In the genomic region with DNA sequence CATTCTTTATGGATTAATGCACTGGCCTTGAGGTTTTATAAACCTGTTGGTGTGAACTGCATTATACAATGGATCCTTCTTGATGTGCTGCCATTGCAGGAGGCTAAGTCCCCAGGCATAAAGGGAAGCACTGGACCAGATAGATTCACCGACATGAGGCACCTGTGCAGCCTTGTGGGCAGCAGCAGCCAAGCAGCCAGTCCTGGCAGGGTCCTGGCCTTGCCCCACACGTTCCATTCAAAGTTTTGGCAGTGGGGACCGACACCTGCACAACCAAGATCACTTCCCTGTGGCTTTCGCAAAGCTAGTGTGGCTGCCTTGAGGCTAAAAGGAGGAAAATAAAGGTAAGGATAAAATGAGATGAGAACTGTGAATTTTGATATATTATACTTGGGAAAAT, we compare ENCODE assay signal across 14 cellular contexts. TPM values are rescaled to one million over a fixed set of nuclear protein-coding genes. Genes with fewer than 3 reads are reported as not detected.
DNase-seq lines count a peak whose midpoint lies in the region; ATAC-seq and TF ChIP-seq lines count a peak whose summit lies in the region.
"Had no signal": no experiment of that assay in that cellular context is flagged by ENCODE, and none has a peak within 500 bp of the region (broad histone marks: within the 10 kb centered on the region; RNA-seq: fewer than 3 reads in every experiment).

No MANE protein-coding gene starts in this region.

- H4K8ac ChIP-seq in mesenchymal stem cell (ENCODE audit: low read length) = peak overlapping the region; percentile 36

- H2BK5ac ChIP-seq in mesenchymal stem cell (ENCODE audit: low read depth, low read length, poor library complexity, severe bottlenecking) = no peak overlapping the region

- peak overlapping the region; percentile 15 to 23 for H2BK12ac ChIP-seq in mesenchymal stem cell (ENCODE audit: low read length in 2 of 2)

- H3K27me3 Mint-ChIP-seq in GM23338 (ENCODE audit: insufficient read depth, low read depth, poor library complexity) = peaks cover 8% of the 10 kb centered on the region
- H3K27me3 Mint-ChIP-seq: CD4-positive, alpha-beta memory T cell had no signal

- H3K79me1 ChIP-seq in mesenchymal stem cell (replicated peaks; ENCODE audit: low read length, poor library complexity, severe bottlenecking) = no peaks in the 10 kb centered on the region

- H3K23ac ChIP-seq in mesenchymal stem cell (ENCODE audit: low read length in 2 of 2) = no peak overlapping the region

- no peak overlapping the region for H4K91ac ChIP-seq in mesenchymal stem cell (ENCODE audit: low read length)

- H2BK120ac ChIP-seq in mesenchymal stem cell (ENCODE audit: low read depth, low read length) = no peak overlapping the region

- no peak overlapping the region for H3K27ac ChIP-seq in GM23338 (ENCODE audit: low read depth)
- H3K27ac ChIP-seq in VCaP = peak overlapping the region; percentile 85; the same call in 1 of the 2 replicates
- no peak overlapping the region for H3K27ac ChIP-seq in mesenchymal stem cell (ENCODE audit: low read length, poor library complexity, severe bottlenecking)
- H3K27ac ChIP-seq: C4-2B had no signal

- no peaks in the 10 kb centered on the region for H3K36me3 Mint-ChIP-seq in GM23338 (ENCODE audit: low read depth)

- no peak overlapping the region for H3K14ac ChIP-seq in mesenchymal stem cell (ENCODE audit: low read length in 2 of 2)

- H3K9me2 ChIP-seq in GM23338 (ENCODE audit: insufficient read depth) = no peaks in the 10 kb centered on the region

- 92% methylated on average over 4 of the region's 4 CpGs for WGBS in mesenchymal stem cell

- H2AFZ ChIP-seq in GM23338 = 0 out of 2 replicates have a peak overlapping the region, but pooled peaks have one; percentile 5
- no peak overlapping the region for H2AFZ ChIP-seq in mesenchymal stem cell (ENCODE audit: low read depth, low read length)

- DNase-seq in GM23338 (ENCODE audit: low spot score) (no peak), mesenchymal stem cell (no peak), NCI-H82 treated with DMSO at 0.1 percent for 48 hours (lab: John Stamatoyannopoulos, UW; ENCODE audit: unreplicated experiment) (no peak)
- DNase-seq in activated CD4-positive, alpha-beta T cell treated with anti-CD3 and anti-CD28 coated beads, Interleukin-2, amount 50 U/mL, for 48 hours = no peak
- DNase-seq: ACHN; CD4-positive, alpha-beta memory T cell; DMS79 treated with DMSO at 0.1 percent for 48 hours; H9 had no signal

- no peaks in the 10 kb centered on the region for H3K9me3 Mint-ChIP-seq in GM23338
- H3K9me3 Mint-ChIP-seq: CD4-positive, alpha-beta memory T cell; H9 had no signal

- ATAC-seq in GM23338 (no peak), HG02840 (IDR thresholded peaks at IDR 0.05; ENCODE audit: low FRiP score, unreplicated experiment) (no peak)
- ATAC-seq: GM12878 had no signal

- H3K4me1 Mint-ChIP-seq in GM23338 = peaks cover 3% of the 10 kb centered on the region; the same call in 2 of the 3 replicates

- H3K4me2 ChIP-seq in GM23338 (no peak overlapping the region), mesenchymal stem cell (ENCODE audit: low read length, poor library complexity, severe bottlenecking) (no peak overlapping the region)

- TF ChIP-seq CTCF in GM23338 (conservative IDR thresholded peaks at IDR 0.05; ENCODE audit: low read depth in 2 of 2) (no peak), VCaP (conservative IDR thresholded peaks at IDR 0.05) (no peak)

- no peaks in the 10 kb centered on the region for H3F3A ChIP-seq in GM23338 (replicated peaks; ENCODE audit: low read depth)

- H2AK5ac ChIP-seq in mesenchymal stem cell (ENCODE audit: low read length, severe bottlenecking) = no peak overlapping the region

- peak overlapping the region; percentile 44 to 63 for H3K18ac ChIP-seq in mesenchymal stem cell (ENCODE audit: low read depth in 1 of 2, low read length in 2 of 2)

- H3K36me3 ChIP-seq in GM23338 (ENCODE audit: insufficient read depth) (no peaks in the 10 kb centered on the region), mesenchymal stem cell (ENCODE audit: control insufficient read depth in 1 of 2, insufficient read depth in 2 of 2, low read depth in 1 of 2, low read length in 2 of 2) (no peaks in the 10 kb centered on the region)

- H2BK15ac ChIP-seq in mesenchymal stem cell (ENCODE audit: low read depth, poor library complexity, severe bottlenecking) = no peak overlapping the region

- H3K27me3 ChIP-seq in GM23338 (ENCODE audit: insufficient read depth) = no peaks in the 10 kb centered on the region
- H3K27me3 ChIP-seq in mesenchymal stem cell (ENCODE audit: control insufficient read depth in 1 of 2, insufficient read depth in 1 of 2, low read length in 2 of 2) = no peaks in the 10 kb centered on the region

- H3K4me3 ChIP-seq in GM23338 (no peak overlapping the region), mesenchymal stem cell (ENCODE audit: insufficient read depth in 1 of 2, low read depth in 1 of 2, low read length in 2 of 2) (no peak overlapping the region)
- H3K4me3 ChIP-seq: GM12878 had no signal

- no peaks in the 10 kb centered on the region for H4K20me1 ChIP-seq in GM23338 (replicated peaks; ENCODE audit: insufficient read depth)

- no peak overlapping the region for H3K4ac ChIP-seq in mesenchymal stem cell (ENCODE audit: low read depth in 1 of 2, low read length in 2 of 2)

- H3K4me1 ChIP-seq in GM23338 (ENCODE audit: insufficient read depth) (no peaks in the 10 kb centered on the region), mesenchymal stem cell (ENCODE audit: control insufficient read depth, insufficient read depth, low read depth, low read length) (peaks cover 1% of the 10 kb centered on the region)

- H3K79me2 ChIP-seq in GM23338 (replicated peaks; ENCODE audit: insufficient read depth) = no peaks in the 10 kb centered on the region

- no peak overlapping the region for H3K9ac ChIP-seq in mesenchymal stem cell (ENCODE audit: low read length)

- H3K27ac Mint-ChIP-seq in GM23338 = no peak overlapping the region

- no peaks in the 10 kb centered on the region for H3K9me3 ChIP-seq in mesenchymal stem cell (ENCODE audit: control insufficient read depth, low read length)

- no peak overlapping the region for H3K4me3 Mint-ChIP-seq in GM23338
- H3K4me3 Mint-ChIP-seq: CD4-positive, alpha-beta memory T cell; H9 had no signal

TF ChIP-seq in GM23338, 12 proteins besides CTCF, POLR2A, EP300 and RAD21 (continues in another document):
- TF ChIP-seq EZH2phosphoT487 (IDR thresholded peaks at IDR 0.05; ENCODE audit: unreplicated experiment) (no peak), ZNF331 (CRISPR knock-in tag; IDR thresholded peaks at IDR 0.05; ENCODE audit: low read depth) (no peak), NANOG (IDR thresholded peaks at IDR 0.05; ENCODE audit: borderline replicate concordance) (no peak), STAT1 (IDR thresholded peaks at IDR 0.05; ENCODE audit: unreplicated experiment) (no peak), JUNB (IDR thresholded peaks at IDR 0.05; ENCODE audit: unreplicated experiment) (no peak)

RNA-seq across cellular contexts. Expression of a gene that starts 53.1 kb away (rescaled TPM):
- total RNA-seq in GM23338 (2014; rRNA removed; shearing (Covaris generic)) = not detected in 2 replicates
- polyA plus RNA-seq in GM23338 (2016; fragmentation: Nextera tagmentation; extraction: Ambion mirVana) = not detected in 2 replicates
- 7.1 TPM for polyA plus RNA-seq in mesenchymal stem cell (2013, experiment 1 of 2)
- 7.5 TPM for polyA plus RNA-seq in mesenchymal stem cell (2013, experiment 2 of 2)
- total RNA-seq: H1, H9, HT-29 had no signal
- polyA plus RNA-seq: H1 had no signal
